33 cellular contexts compared by ENCODE assay signal in genomic region chr6:134307870-134308269, GRCh38. TPM values are rescaled to one million over a fixed set of nuclear protein-coding genes. Genes with fewer than 3 reads are reported as not detected.
A peak's percentile ranks its signal among the peaks of the same experiment; 100 is the strongest.
DNase-seq lines count a peak whose midpoint lies in the region; ATAC-seq lines count a peak whose summit lies in the region.
"Had no signal": no experiment of that assay in that cellular context is flagged by ENCODE, and none has a peak within 500 bp of the region (broad histone marks: within the 10 kb centered on the region; RNA-seq: fewer than 3 reads in every experiment).

No MANE protein-coding gene starts in this region.

- H3K27me3 ChIP-seq in H7 (ENCODE audit: control insufficient read depth, insufficient read depth, low read length): no peaks in the 10 kb centered on the region
- H3K27me3 ChIP-seq: ascending aorta had no signal

- H3K27ac ChIP-seq in caudate nucleus (ENCODE audit: low read depth, low read length) (peak overlapping the region; percentile 27), temporal lobe (ENCODE audit: low read depth, low read length) (peak overlapping the region; percentile 27)
- H3K27ac ChIP-seq: 22Rv1, ascending aorta, cardiac muscle cell, coronary artery, HL-60, PC-9, skin epidermis had no signal

- H3K36me3 Mint-ChIP-seq in activated T-cell treated with anti-CD3 and anti-CD28 coated beads, Interleukin-2, amount 50 U/mL, for 72 hours (ENCODE audit: insufficient read depth in 2 of 2): no peaks in the 10 kb centered on the region
- H3K36me3 Mint-ChIP-seq in activated T-cell treated with anti-CD3 and anti-CD28 coated beads, Interleukin-2, amount 50 U/mL, for 24 hours (ENCODE audit: low read depth): no peaks in the 10 kb centered on the region
- H3K36me3 Mint-ChIP-seq: activated CD4-positive, alpha-beta memory T cell treated with anti-CD3 and anti-CD28 coated beads for 36 hours; CD14-positive monocyte had no signal

- no peak for DNase-seq in activated T-cell treated with anti-CD3 and anti-CD28 coated beads, Interleukin-2, amount 50 U/mL, for 72 hours
- DNase-seq in activated T-cell treated with anti-CD3 and anti-CD28 coated beads, Interleukin-2, amount 50 U/mL, for 24 hours: no peak
- DNase-seq in NOMO-1 treated with dmso at 0.1 percent for 144 hours (lab: John Stamatoyannopoulos, UW; ENCODE audit: unreplicated experiment): peak; percentile 28
- DNase-seq in caudate nucleus (lab: John Stamatoyannopoulos, UW): no peak
- no peak for DNase-seq in posterior cingulate gyrus
- no peak for DNase-seq in superior temporal gyrus (ENCODE audit: extremely low spot score)
- no peak for DNase-seq in H7
- DNase-seq: activated CD4-positive, alpha-beta memory T cell treated with anti-CD3 and anti-CD28 coated beads for 36 hours; activated CD4-positive, CD25-positive, alpha-beta regulatory T cell treated with anti-CD3 and anti-CD28 coated beads, Interleukin-2, amount 50 U/mL, for 72 hours; activated CD8-positive, alpha-beta memory T cell treated with anti-CD3 and anti-CD28 coated beads, Interleukin-2, amount 50 U/mL, for 48 hours; activated naive CD4-positive, alpha-beta T cell treated with anti-CD3 and anti-CD28 coated beads, Interleukin-2, amount 50 U/mL, for 16 hours; erythroblast; GF-D8; GOT3; Karpas-422; mammary epithelial cell; NCI-H1092; NCI-H1694 treated with DMSO at 0.1 percent for 48 hours; PC-9; retina; SK-N-SH; stimulated activated naive CD4-positive, alpha-beta T cell had no signal

- H3K36me3 ChIP-seq in H7 (replicated peaks; ENCODE audit: control insufficient read depth, insufficient read depth, low read length): no peaks in the 10 kb centered on the region
- H3K36me3 ChIP-seq: ascending aorta, cardiac muscle cell had no signal

- H3K9me3 Mint-ChIP-seq in activated T-cell treated with anti-CD3 and anti-CD28 coated beads, Interleukin-2, amount 50 U/mL, for 72 hours: no peaks in the 10 kb centered on the region
- H3K9me3 Mint-ChIP-seq in activated T-cell treated with anti-CD3 and anti-CD28 coated beads, Interleukin-2, amount 50 U/mL, for 24 hours: no peaks in the 10 kb centered on the region
- H3K9me3 Mint-ChIP-seq: activated CD4-positive, alpha-beta memory T cell treated with anti-CD3 and anti-CD28 coated beads for 36 hours; activated T-helper 2 cell treated with anti-CD3 and anti-CD28 coated beads, Interferon-gamma antibody, Interleukin-2, Interleukin-4, amounts not matched to agents 10 μg/mL and 5 μg/mL and 100 μg/mL, durations not matched to agents 14 hours and 24 hours and 36 hours; CD14-positive monocyte; nephron; T-helper 1 cell treated with Interleukin-12 subunit alpha and Interleukin-12 subunit beta and Interleukin-4 antibody, amounts not matched to agents 30 μg/mL and 1 μg/mL, for 36 hours had no signal

- no peak overlapping the region for H3K4me3 ChIP-seq in H7 (ENCODE audit: insufficient read depth, low read depth, low read length)
- H3K4me3 ChIP-seq: ascending aorta, cardiac muscle cell, coronary artery, PC-9, skin epidermis had no signal

- intact Hi-C loops in posterior cingulate gyrus (cut with DNase I): no loop called here

- H3K4me3 Mint-ChIP-seq in activated T-cell treated with anti-CD3 and anti-CD28 coated beads, Interleukin-2, amount 50 U/mL, for 72 hours: no peak overlapping the region
- H3K4me3 Mint-ChIP-seq in activated T-cell treated with anti-CD3 and anti-CD28 coated beads, Interleukin-2, amount 50 U/mL, for 24 hours: no peak overlapping the region
- H3K4me3 Mint-ChIP-seq: activated CD4-positive, alpha-beta memory T cell treated with anti-CD3 and anti-CD28 coated beads for 36 hours; CD14-positive monocyte; nephron; T-helper 1 cell treated with Interleukin-12 subunit alpha and Interleukin-12 subunit beta and Interleukin-4 antibody, amounts not matched to agents 30 μg/mL and 1 μg/mL, for 36 hours had no signal

- H3K4me1 Mint-ChIP-seq in activated T-cell treated with anti-CD3 and anti-CD28 coated beads, Interleukin-2, amount 50 U/mL, for 72 hours (ENCODE audit: low read depth): no peaks in the 10 kb centered on the region
- peaks cover 9% of the 10 kb centered on the region for H3K4me1 Mint-ChIP-seq in activated T-cell treated with anti-CD3 and anti-CD28 coated beads, Interleukin-2, amount 50 U/mL, for 24 hours (ENCODE audit: low read depth)
- H3K4me1 Mint-ChIP-seq: nephron had no signal

- no peaks in the 10 kb centered on the region for H3K27me3 Mint-ChIP-seq in activated T-cell treated with anti-CD3 and anti-CD28 coated beads, Interleukin-2, amount 50 U/mL, for 72 hours (ENCODE audit: low read depth)
- no peaks in the 10 kb centered on the region for H3K27me3 Mint-ChIP-seq in activated T-cell treated with anti-CD3 and anti-CD28 coated beads, Interleukin-2, amount 50 U/mL, for 24 hours
- H3K27me3 Mint-ChIP-seq: activated CD4-positive, alpha-beta memory T cell treated with anti-CD3 and anti-CD28 coated beads for 36 hours had no signal

- H3K27ac Mint-ChIP-seq in activated T-cell treated with anti-CD3 and anti-CD28 coated beads, Interleukin-2, amount 50 U/mL, for 72 hours: peak overlapping the region; percentile 69
- H3K27ac Mint-ChIP-seq in activated T-cell treated with anti-CD3 and anti-CD28 coated beads, Interleukin-2, amount 50 U/mL, for 24 hours: no peak overlapping the region
- H3K27ac Mint-ChIP-seq: activated CD4-positive, alpha-beta memory T cell treated with anti-CD3 and anti-CD28 coated beads for 36 hours; activated T-helper 2 cell treated with anti-CD3 and anti-CD28 coated beads, Interferon-gamma antibody, Interleukin-2, Interleukin-4, amounts not matched to agents 10 μg/mL and 5 μg/mL and 100 μg/mL, durations not matched to agents 14 hours and 24 hours and 36 hours; nephron; T-helper 1 cell treated with Interleukin-12 subunit alpha and Interleukin-12 subunit beta and Interleukin-4 antibody, amounts not matched to agents 30 μg/mL and 1 μg/mL, for 36 hours had no signal

- no peak for ATAC-seq in activated T-cell treated with anti-CD3 and anti-CD28 coated beads, Interleukin-2, amount 50 U/mL, for 72 hours (replicated peaks in 1 of 2)

RNA-seq across cellular contexts. Expression of gene SGK1, which starts 10.0 kb away (rescaled TPM):
- 10 to 100 TPM; 30.7 to 44.6 TPM for total RNA-seq in activated T-cell treated with anti-CD3 and anti-CD28 coated beads, Interleukin-2, amount 50 U/mL, for 72 hours
- 30.5 TPM for total RNA-seq in temporal lobe
- 12.7 and 12.8 TPM in 2 replicates for total RNA-seq in H7 (2014; rRNA removed; shearing (Covaris generic))
